ENCODE assay signal across 8 cellular contexts in genomic region chr2:1744446-1745170, GRCh38. TPM values are rescaled to one million over a fixed set of nuclear protein-coding genes. Genes with fewer than 3 reads are reported as not detected.
A peak's percentile ranks its signal among the peaks of the same experiment; 100 is the strongest.
DNase-seq lines count a peak whose midpoint lies in the region; ATAC-seq and TF ChIP-seq lines count a peak whose summit lies in the region.

A gene with protein sequence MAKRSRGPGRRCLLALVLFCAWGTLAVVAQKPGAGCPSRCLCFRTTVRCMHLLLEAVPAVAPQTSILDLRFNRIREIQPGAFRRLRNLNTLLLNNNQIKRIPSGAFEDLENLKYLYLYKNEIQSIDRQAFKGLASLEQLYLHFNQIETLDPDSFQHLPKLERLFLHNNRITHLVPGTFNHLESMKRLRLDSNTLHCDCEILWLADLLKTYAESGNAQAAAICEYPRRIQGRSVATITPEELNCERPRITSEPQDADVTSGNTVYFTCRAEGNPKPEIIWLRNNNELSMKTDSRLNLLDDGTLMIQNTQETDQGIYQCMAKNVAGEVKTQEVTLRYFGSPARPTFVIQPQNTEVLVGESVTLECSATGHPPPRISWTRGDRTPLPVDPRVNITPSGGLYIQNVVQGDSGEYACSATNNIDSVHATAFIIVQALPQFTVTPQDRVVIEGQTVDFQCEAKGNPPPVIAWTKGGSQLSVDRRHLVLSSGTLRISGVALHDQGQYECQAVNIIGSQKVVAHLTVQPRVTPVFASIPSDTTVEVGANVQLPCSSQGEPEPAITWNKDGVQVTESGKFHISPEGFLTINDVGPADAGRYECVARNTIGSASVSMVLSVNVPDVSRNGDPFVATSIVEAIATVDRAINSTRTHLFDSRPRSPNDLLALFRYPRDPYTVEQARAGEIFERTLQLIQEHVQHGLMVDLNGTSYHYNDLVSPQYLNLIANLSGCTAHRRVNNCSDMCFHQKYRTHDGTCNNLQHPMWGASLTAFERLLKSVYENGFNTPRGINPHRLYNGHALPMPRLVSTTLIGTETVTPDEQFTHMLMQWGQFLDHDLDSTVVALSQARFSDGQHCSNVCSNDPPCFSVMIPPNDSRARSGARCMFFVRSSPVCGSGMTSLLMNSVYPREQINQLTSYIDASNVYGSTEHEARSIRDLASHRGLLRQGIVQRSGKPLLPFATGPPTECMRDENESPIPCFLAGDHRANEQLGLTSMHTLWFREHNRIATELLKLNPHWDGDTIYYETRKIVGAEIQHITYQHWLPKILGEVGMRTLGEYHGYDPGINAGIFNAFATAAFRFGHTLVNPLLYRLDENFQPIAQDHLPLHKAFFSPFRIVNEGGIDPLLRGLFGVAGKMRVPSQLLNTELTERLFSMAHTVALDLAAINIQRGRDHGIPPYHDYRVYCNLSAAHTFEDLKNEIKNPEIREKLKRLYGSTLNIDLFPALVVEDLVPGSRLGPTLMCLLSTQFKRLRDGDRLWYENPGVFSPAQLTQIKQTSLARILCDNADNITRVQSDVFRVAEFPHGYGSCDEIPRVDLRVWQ (N-terminal part only) (minus strand): TSS chr2:1744515. CDS start chr2:1744455, 60 bp downstream.

- no peaks in the 10 kb centered on the region for H4K20me1 ChIP-seq in SK-N-SH (ENCODE audit: insufficient read depth)

- peak within 1 kb of the TSS; percentile 95 for H3K4me3 Mint-ChIP-seq in nephron progenitor cell

- TF ChIP-seq CTCF in HFF-Myc (IDR thresholded peaks at IDR 0.05; ENCODE audit: low read depth, low read length, missing control alignments) = no peak
- TF ChIP-seq CTCF in SK-N-SH (IDR thresholded peaks at IDR 0.05) = no peak
- peak; percentile 10 for TF ChIP-seq CTCF in fibroblast of the aortic adventitia (IDR thresholded peaks at IDR 0.05; ENCODE audit: insufficient read depth, low read length)
- no peak for TF ChIP-seq CTCF in nephron progenitor cell (IDR thresholded peaks at IDR 0.05)

- DNase-seq in HFF-Myc (ENCODE audit: extremely low read depth, low read depth) = no peak
- DNase-seq in SK-N-SH = peak; percentile 97
- peak; percentile 76 for DNase-seq in fibroblast of the aortic adventitia (ENCODE audit: low read depth)
- peak; percentile 78 for DNase-seq in nephron progenitor cell
- DNase-seq in T-helper 9 cell = no peak
- no peak for DNase-seq in NCI-H1930 (lab: John Stamatoyannopoulos, UW)
- DNase-seq in activated CD4-positive, alpha-beta T cell treated with anti-CD3 and anti-CD28 coated beads, Interleukin-2, amount 50 U/mL, for 48 hours = no peak

- peaks cover 22% of the 10 kb centered on the region for H3F3A ChIP-seq in SK-N-SH (replicated peaks; ENCODE audit: insufficient read depth)

- TF ChIP-seq EP300 in SK-N-SH (IDR thresholded peaks at IDR 0.05; ENCODE audit: borderline replicate concordance in 1 of 2, low read depth in 1 of 2, low read length in 1 of 2) = no peak

- H3K9me2 ChIP-seq in SK-N-SH = no peaks in the 10 kb centered on the region

- peak within 1 kb of the TSS; percentile 89 for H3K4me2 ChIP-seq in SK-N-SH

- H3K79me2 ChIP-seq in SK-N-SH (ENCODE audit: insufficient read depth) = peaks cover 46% of the 10 kb centered on the region

- no peak for ATAC-seq in HG02759 (IDR thresholded peaks at IDR 0.05; ENCODE audit: unreplicated experiment)

- peaks cover 2% of the 10 kb centered on the region for H3K9me3 Mint-ChIP-seq in nephron progenitor cell

- H3K27me3 Mint-ChIP-seq in nephron progenitor cell (ENCODE audit: low read depth, poor library complexity) = peaks cover 3% of the 10 kb centered on the region

- CTCF ChIA-PET in SK-N-SH (lab: Yijun Ruan, JAX) = interaction anchor here (0.9 to 2.9 kb wide), 6 partner anchors 14 to 605 kb away, joined by 3 to 15 read pairs (median 4); no protein-coding TSS in a partner anchor

- peaks cover 3 to 7% of the 10 kb centered on the region in 2 experiments for H3K36me3 ChIP-seq in SK-N-SH (replicated peaks in 1 of 2; ENCODE audit: control insufficient read depth in 1 of 2, insufficient read depth in 2 of 2, low read length in 1 of 2)

- peak within 1 kb of the TSS; percentile 98 for H3K9ac ChIP-seq in SK-N-SH

- no peaks in the 10 kb centered on the region for H3K9me3 ChIP-seq in SK-N-SH

- H2AFZ ChIP-seq in SK-N-SH (ENCODE audit: low read depth) = peak within 1 kb of the TSS; percentile 42; the same call in 1 of the 2 replicates

- POLR2A ChIA-PET in SK-N-SH (lab: Yijun Ruan, JAX) = interaction anchor here (0.6 to 1.0 kb wide), 4 partner anchors 13 to 151 kb away, joined by 3 to 8 read pairs (median 3); no protein-coding TSS in a partner anchor

- peaks cover 59% of the 10 kb centered on the region for H3K4me1 Mint-ChIP-seq in nephron progenitor cell

- H3K4me1 ChIP-seq in SK-N-SH (ENCODE audit: control insufficient read depth in 1 of 2, insufficient read depth in 2 of 2, low read depth in 1 of 2, low read length in 1 of 2) = peaks cover 23 to 40% of the 10 kb centered on the region in 2 experiments; a peak in 3 of 4 replicates

- TF ChIP-seq RAD21 in SK-N-SH (IDR thresholded peaks at IDR 0.05; ENCODE audit: low read length) = no peak; the same call in 1 of the 2 replicates

- H3K27ac ChIP-seq in SK-N-SH (ENCODE audit: low read depth in 2 of 2, low read length in 1 of 2) = peak within 1 kb of the TSS; percentile 95 to 98

- WGBS in SK-N-SH (ENCODE audit: low lambda C conversion rate) = 11% methylated on average over 29 of the region's 71 CpGs

- H3K4me3 ChIP-seq in HFF-Myc (replicated peaks; ENCODE audit: low read depth, low read length) (peak within 1 kb of the TSS; percentile 67), SK-N-SH (ENCODE audit: low read depth in 2 of 2, low read length in 1 of 2) (peak within 1 kb of the TSS; percentile 84 to 91), fibroblast of the aortic adventitia (ENCODE audit: low read depth, low read length) (peak within 1 kb of the TSS; percentile 81)

- peaks cover 37% of the 10 kb centered on the region for H3K36me3 Mint-ChIP-seq in nephron progenitor cell (ENCODE audit: low read depth)

- H3K27me3 ChIP-seq in SK-N-SH (ENCODE audit: insufficient read depth) = no peaks in the 10 kb centered on the region

- H3K27ac Mint-ChIP-seq in nephron progenitor cell = peak within 1 kb of the TSS; percentile 91

TF ChIP-seq in SK-N-SH, 30 proteins besides CTCF, POLR2A, EP300 and RAD21:
- TF ChIP-seq MXI1 (IDR thresholded peaks at IDR 0.05; ENCODE audit: low read depth, low read length) = peak; percentile 75
- TF ChIP-seq ELF1 (IDR thresholded peaks at IDR 0.05) = no peak
- no peak for TF ChIP-seq YY1 (IDR thresholded peaks at IDR 0.05; ENCODE audit: low read depth)
- TF ChIP-seq SMC3 (IDR thresholded peaks at IDR 0.05; ENCODE audit: low read depth, low read length) = no peak
- peak; percentile 77 for TF ChIP-seq NRF1 (IDR thresholded peaks at IDR 0.05; ENCODE audit: low read depth, low read length)
- TF ChIP-seq MAX (IDR thresholded peaks at IDR 0.05; ENCODE audit: low read depth) = 0 out of 2 replicates have a peak, but pooled peaks have one; percentile 22
- TF ChIP-seq SIN3A (IDR thresholded peaks at IDR 0.05; ENCODE audit: borderline replicate concordance, low read depth, low read length) = peak; percentile 10; the same call in 1 of the 2 replicates
- TF ChIP-seq FOXJ3 (CRISPR knock-in tag; IDR thresholded peaks at IDR 0.05) = no peak
- TF ChIP-seq, protein P1, sequence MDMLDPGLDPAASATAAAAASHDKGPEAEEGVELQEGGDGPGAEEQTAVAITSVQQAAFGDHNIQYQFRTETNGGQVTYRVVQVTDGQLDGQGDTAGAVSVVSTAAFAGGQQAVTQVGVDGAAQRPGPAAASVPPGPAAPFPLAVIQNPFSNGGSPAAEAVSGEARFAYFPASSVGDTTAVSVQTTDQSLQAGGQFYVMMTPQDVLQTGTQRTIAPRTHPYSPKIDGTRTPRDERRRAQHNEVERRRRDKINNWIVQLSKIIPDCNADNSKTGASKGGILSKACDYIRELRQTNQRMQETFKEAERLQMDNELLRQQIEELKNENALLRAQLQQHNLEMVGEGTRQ (IDR thresholded peaks at IDR 0.05; ENCODE audit: borderline replicate concordance, low read depth, low read length) = no peak
- TF ChIP-seq TAF1 (IDR thresholded peaks at IDR 0.05; ENCODE audit: borderline replicate concordance, low read depth, low read length) = peak; percentile 30; the same call in 1 of the 2 replicates
- TF ChIP-seq RCOR1 (IDR thresholded peaks at IDR 0.05; ENCODE audit: low read length) = no peak; the same call in 1 of the 2 replicates
- TF ChIP-seq NFIC (IDR thresholded peaks at IDR 0.05; ENCODE audit: borderline replicate concordance) = peak; percentile 43; the same call in 1 of the 2 replicates
- TF ChIP-seq, protein P2, sequence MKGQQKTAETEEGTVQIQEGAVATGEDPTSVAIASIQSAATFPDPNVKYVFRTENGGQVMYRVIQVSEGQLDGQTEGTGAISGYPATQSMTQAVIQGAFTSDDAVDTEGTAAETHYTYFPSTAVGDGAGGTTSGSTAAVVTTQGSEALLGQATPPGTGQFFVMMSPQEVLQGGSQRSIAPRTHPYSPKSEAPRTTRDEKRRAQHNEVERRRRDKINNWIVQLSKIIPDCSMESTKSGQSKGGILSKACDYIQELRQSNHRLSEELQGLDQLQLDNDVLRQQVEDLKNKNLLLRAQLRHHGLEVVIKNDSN (IDR thresholded peaks at IDR 0.05; ENCODE audit: borderline replicate concordance, low read depth) = no peak
TF ChIP-seq in SK-N-SH: peak in this region for 6.

RNA-seq across cellular contexts. Expression of the gene that starts here (rescaled TPM):
- 76.8 and 146 TPM in 2 replicates for polyA plus RNA-seq in SK-N-SH (2012; rRNA removed)
- 105 and 143 TPM in 2 replicates for polyA plus RNA-seq in SK-N-SH (2012; cell fraction: cytosol; rRNA removed)
- polyA plus RNA-seq in SK-N-SH (2012; cell fraction: nucleus; rRNA removed) = 193 and 256 TPM in 2 replicates
- 55.5 and 137 TPM in 2 replicates for total RNA-seq in fibroblast of the aortic adventitia (ENCODE audit: low replicate concordance)

Comparison
In these comparisons a context has a peak if more than half of its experiments do, and no peak if none do; other contexts are left out.
1. DNase-seq: peak in SK-N-SH (single experiment), fibroblast of the aortic adventitia (single experiment) and nephron progenitor cell (single experiment); none in HFF-Myc (single experiment), T-helper 9 cell (single experiment), NCI-H1930 (0 of 2) and activated CD4-positive, alpha-beta T cell treated with anti-CD3 and anti-CD28 coated beads, Interleukin-2, amount 50 U/mL, for 48 hours (0 of 2).
2. Peak in every context shown above with its lines, with median percentiles within 50 percentile points of each other: H3K4me3 ChIP-seq.